ENCODE assay signal across 1 cellular context in genomic region chr11:26753738-26754504, GRCh38.
TF ChIP-seq lines count a peak whose summit lies in the region.

No MANE protein-coding gene starts in this region.

TF ChIP-seq in HepG2, 621 proteins besides CTCF, POLR2A, EP300 and RAD21 (continued from another document):
- TF ChIP-seq CEBPZ (IDR thresholded peaks at IDR 0.05; ENCODE audit: low read length) (no peak), ATF7 (IDR thresholded peaks at IDR 0.05) (no peak), ATF7 (CRISPR knock-in tag; IDR thresholded peaks at IDR 0.05) (no peak), REL (CRISPR knock-in tag; conservative IDR thresholded peaks at IDR 0.05) (no peak), FOSL2 (CRISPR knock-in tag; IDR thresholded peaks at IDR 0.05) (no peak), CEBPG (CRISPR knock-in tag; IDR thresholded peaks at IDR 0.05) (peak; percentile 67), UBTF (CRISPR knock-in tag; IDR thresholded peaks at IDR 0.05) (no peak), ZNF276 (CRISPR knock-in tag; IDR thresholded peaks at IDR 0.05; ENCODE audit: low read depth) (no peak), ISL2 (CRISPR knock-in tag; IDR thresholded peaks at IDR 0.05) (no peak), ADNP (CRISPR knock-in tag; IDR thresholded peaks at IDR 0.05) (no peak), ZEB1 (IDR thresholded peaks at IDR 0.05; ENCODE audit: insufficient replicate concordance, low read depth) (no peak), SMC3 (IDR thresholded peaks at IDR 0.05; ENCODE audit: low read length) (peak; percentile 85), ZNF337 (CRISPR knock-in tag; IDR thresholded peaks at IDR 0.05; ENCODE audit: borderline replicate concordance, low read depth) (no peak)
